ENCODE assay signal across 1 cellular context in the genomic region with DNA sequence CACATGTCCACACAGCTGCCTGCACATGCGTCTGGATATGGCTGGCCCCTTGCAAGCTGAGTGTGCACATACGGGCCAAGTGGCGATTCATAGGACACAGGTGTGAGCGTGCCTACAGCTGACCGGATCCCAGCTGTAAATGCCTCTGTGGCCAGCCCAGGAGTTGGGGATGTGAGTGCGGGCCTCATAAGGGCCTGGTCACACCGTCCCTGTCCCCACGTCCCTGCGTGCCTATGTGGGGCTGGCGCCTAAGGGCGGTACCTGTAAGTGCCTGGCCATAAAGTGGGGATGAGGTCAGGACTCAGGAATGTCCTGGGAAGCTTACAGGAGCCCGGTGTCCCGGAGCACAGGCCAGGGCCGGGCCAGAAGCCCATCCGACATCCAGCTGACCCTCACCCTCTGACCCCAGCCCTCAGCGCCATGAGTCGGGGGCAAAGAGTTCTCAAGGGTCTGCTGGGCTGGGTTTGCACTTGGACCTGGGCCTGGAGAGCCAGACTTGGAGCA.
A peak's percentile ranks its signal among the peaks of the same experiment; 100 is the strongest.
TF ChIP-seq lines count a peak whose summit lies in the region.

No MANE protein-coding gene starts in this region.

TF ChIP-seq in A549, 52 proteins besides CTCF, POLR2A, EP300 and RAD21:
- TF ChIP-seq HEYL (CRISPR knock-in tag; IDR thresholded peaks at IDR 0.05) (no peak), FOSL2 (IDR thresholded peaks at IDR 0.05) (no peak), FOSL2 (CRISPR knock-in tag; IDR thresholded peaks at IDR 0.05) (0 out of 2 replicates have a peak, but pooled peaks have one; percentile 3), HOXB13 (CRISPR knock-in tag; IDR thresholded peaks at IDR 0.05; ENCODE audit: low read depth) (no peak), EHMT2 (IDR thresholded peaks at IDR 0.05; ENCODE audit: low read depth) (no peak), FOXS1 (CRISPR knock-in tag; IDR thresholded peaks at IDR 0.05) (no peak), ESRRA (IDR thresholded peaks at IDR 0.05; ENCODE audit: borderline replicate concordance, low read length) (no peak), USF2 (IDR thresholded peaks at IDR 0.05) (no peak)
- TF ChIP-seq, protein P1, sequence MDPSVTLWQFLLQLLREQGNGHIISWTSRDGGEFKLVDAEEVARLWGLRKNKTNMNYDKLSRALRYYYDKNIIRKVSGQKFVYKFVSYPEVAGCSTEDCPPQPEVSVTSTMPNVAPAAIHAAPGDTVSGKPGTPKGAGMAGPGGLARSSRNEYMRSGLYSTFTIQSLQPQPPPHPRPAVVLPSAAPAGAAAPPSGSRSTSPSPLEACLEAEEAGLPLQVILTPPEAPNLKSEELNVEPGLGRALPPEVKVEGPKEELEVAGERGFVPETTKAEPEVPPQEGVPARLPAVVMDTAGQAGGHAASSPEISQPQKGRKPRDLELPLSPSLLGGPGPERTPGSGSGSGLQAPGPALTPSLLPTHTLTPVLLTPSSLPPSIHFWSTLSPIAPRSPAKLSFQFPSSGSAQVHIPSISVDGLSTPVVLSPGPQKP (IDR thresholded peaks at IDR 0.05; ENCODE audit: low read depth, low read length) = no peak
